1 cellular context compared by ENCODE assay signal in genomic region chr22:29359469-29359868, GRCh38.
TF ChIP-seq lines count a peak whose summit lies in the region.

No MANE protein-coding gene starts in this region.

TF ChIP-seq in HepG2, 621 proteins besides CTCF, POLR2A, EP300 and RAD21:
- peak; percentile 8; the same call in 1 of the 2 replicates for TF ChIP-seq SALL1 (CRISPR knock-in tag; IDR thresholded peaks at IDR 0.05)
- TF ChIP-seq ZXDC (CRISPR knock-in tag; IDR thresholded peaks at IDR 0.05) = no peak
- TF ChIP-seq ZFP91 (CRISPR knock-in tag; IDR thresholded peaks at IDR 0.05; ENCODE audit: borderline replicate concordance) = peak; percentile 78
- TF ChIP-seq HNRNPLL (IDR thresholded peaks at IDR 0.05; ENCODE audit: low read depth, low read length, poor library complexity, severe bottlenecking) = peak; percentile 19
- peak; percentile 53 for TF ChIP-seq XRCC5 (optimal IDR thresholded peaks at IDR 0.05; ENCODE audit: low read length)
- no peak for TF ChIP-seq ZNF496 (CRISPR knock-in tag; IDR thresholded peaks at IDR 0.05; ENCODE audit: insufficient replicate concordance)
- peak; percentile 26; the same call in 1 of the 2 replicates for TF ChIP-seq ZNF691 (CRISPR knock-in tag; IDR thresholded peaks at IDR 0.05; ENCODE audit: borderline replicate concordance, low read depth)
- 0 out of 4 replicates have a peak, but pooled peaks of 1 of the 2 experiments have one; percentile 30 for TF ChIP-seq HMGXB4 (CRISPR knock-in tag; IDR thresholded peaks at IDR 0.05; ENCODE audit: borderline replicate concordance in 1 of 2, low read depth in 1 of 2)
- TF ChIP-seq HNF4A (CRISPR knock-in tag; IDR thresholded peaks at IDR 0.05) = 0 out of 2 replicates have a peak, but pooled peaks have one; percentile 10
- no peak for TF ChIP-seq ZHX1 (CRISPR knock-in tag; IDR thresholded peaks at IDR 0.05; ENCODE audit: low read depth)
- TF ChIP-seq ZNF687 (CRISPR knock-in tag; IDR thresholded peaks at IDR 0.05) = peak; percentile 41
- no peak for TF ChIP-seq ZSCAN12 (CRISPR knock-in tag; IDR thresholded peaks at IDR 0.05)
- TF ChIP-seq ZBTB40 (IDR thresholded peaks at IDR 0.05) = no peak
- TF ChIP-seq ZBTB40 (CRISPR knock-in tag; IDR thresholded peaks at IDR 0.05) = 0 out of 2 replicates have a peak, but pooled peaks have one; percentile 11
- peak; percentile 81; the same call in 1 of the 2 replicates for TF ChIP-seq ZBTB33 (CRISPR knock-in tag; IDR thresholded peaks at IDR 0.05)
- no peak for TF ChIP-seq LCORL (IDR thresholded peaks at IDR 0.05)
- no peak for TF ChIP-seq LCORL (CRISPR knock-in tag; IDR thresholded peaks at IDR 0.05)
- TF ChIP-seq ZNF652 (CRISPR knock-in tag; IDR thresholded peaks at IDR 0.05; ENCODE audit: borderline replicate concordance, low read depth) = peak; percentile 62; the same call in 1 of the 2 replicates
- peak; percentile 39; the same call in 1 of the 2 replicates for TF ChIP-seq ZBTB38 (CRISPR knock-in tag; IDR thresholded peaks at IDR 0.05)
- peak; percentile 46; the same call in 1 of the 2 replicates for TF ChIP-seq ZNF768 (CRISPR knock-in tag; IDR thresholded peaks at IDR 0.05)
- peak; percentile 40 for TF ChIP-seq SMC3 (IDR thresholded peaks at IDR 0.05; ENCODE audit: low read length)
- TF ChIP-seq STAG1 (CRISPR knock-in tag; IDR thresholded peaks at IDR 0.05) = peak; percentile 77
- TF ChIP-seq IRF1 (CRISPR knock-in tag; IDR thresholded peaks at IDR 0.05; ENCODE audit: low read depth) = no peak
TF ChIP-seq in HepG2: peak in this region for 15.
